In the genomic region with DNA sequence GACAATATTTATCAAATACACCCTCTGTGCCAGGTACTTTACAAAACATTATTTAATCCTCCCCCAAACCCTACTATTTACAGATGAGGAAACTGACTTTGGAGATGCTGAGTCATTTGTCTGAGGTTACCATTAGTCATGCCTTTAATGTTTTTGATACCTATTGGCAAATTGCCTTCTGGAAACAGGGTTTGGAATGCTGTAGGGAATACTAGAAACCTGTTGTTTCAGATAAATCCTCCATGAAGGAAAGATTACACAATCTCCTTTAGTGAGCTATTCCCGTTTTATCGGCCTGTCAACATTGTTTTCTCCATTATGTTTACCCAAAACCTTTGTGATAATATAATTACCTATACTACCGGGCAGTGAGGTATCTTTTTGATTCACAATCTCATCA, we compare ENCODE assay signal across 1 cellular context.
TF ChIP-seq lines count a peak whose summit lies in the region.

No MANE protein-coding gene starts in this region.

TF ChIP-seq in HEK293, 187 proteins besides CTCF, POLR2A, EP300 and RAD21 (continued from another document):
- TF ChIP-seq ZNF391 (tag by site-specific recombination; IDR thresholded peaks at IDR 0.05; ENCODE audit: borderline replicate concordance, low read depth) (no peak), ZNF16 (tag by site-specific recombination; IDR thresholded peaks at IDR 0.05; ENCODE audit: low read depth) (no peak), ZNF677 (tag by site-specific recombination; IDR thresholded peaks at IDR 0.05) (no peak), ZNF792 (tag by site-specific recombination; IDR thresholded peaks at IDR 0.05) (no peak), ZNF174 (tag by site-specific recombination; IDR thresholded peaks at IDR 0.05) (no peak), ZNF549 (tag by site-specific recombination; IDR thresholded peaks at IDR 0.05) (no peak), ZNF660 (tag by site-specific recombination; IDR thresholded peaks at IDR 0.05) (peak; percentile 72; the same call in 1 of the 2 replicates), ZNF561 (tag by site-specific recombination; IDR thresholded peaks at IDR 0.05; ENCODE audit: borderline replicate concordance) (no peak), BCL11A (tag by site-specific recombination; IDR thresholded peaks at IDR 0.05; ENCODE audit: low read depth) (no peak), ZXDB (tag by site-specific recombination; IDR thresholded peaks at IDR 0.05) (peak; percentile 63), IKZF3 (tag by site-specific recombination; IDR thresholded peaks at IDR 0.05) (0 out of 2 replicates have a peak, but pooled peaks have one; percentile 19), ZNF558 (tag by site-specific recombination; IDR thresholded peaks at IDR 0.05) (no peak), ZNF473 (tag by site-specific recombination; IDR thresholded peaks at IDR 0.05) (no peak), KLF1 (tag by site-specific recombination; IDR thresholded peaks at IDR 0.05) (no peak), ZNF514 (tag by site-specific recombination; IDR thresholded peaks at IDR 0.05) (no peak), ZNF629 (tag by site-specific recombination; IDR thresholded peaks at IDR 0.05) (peak; percentile 85), SCRT2 (tag by site-specific recombination; IDR thresholded peaks at IDR 0.05) (peak; percentile 90)
- TF ChIP-seq, protein P1, sequence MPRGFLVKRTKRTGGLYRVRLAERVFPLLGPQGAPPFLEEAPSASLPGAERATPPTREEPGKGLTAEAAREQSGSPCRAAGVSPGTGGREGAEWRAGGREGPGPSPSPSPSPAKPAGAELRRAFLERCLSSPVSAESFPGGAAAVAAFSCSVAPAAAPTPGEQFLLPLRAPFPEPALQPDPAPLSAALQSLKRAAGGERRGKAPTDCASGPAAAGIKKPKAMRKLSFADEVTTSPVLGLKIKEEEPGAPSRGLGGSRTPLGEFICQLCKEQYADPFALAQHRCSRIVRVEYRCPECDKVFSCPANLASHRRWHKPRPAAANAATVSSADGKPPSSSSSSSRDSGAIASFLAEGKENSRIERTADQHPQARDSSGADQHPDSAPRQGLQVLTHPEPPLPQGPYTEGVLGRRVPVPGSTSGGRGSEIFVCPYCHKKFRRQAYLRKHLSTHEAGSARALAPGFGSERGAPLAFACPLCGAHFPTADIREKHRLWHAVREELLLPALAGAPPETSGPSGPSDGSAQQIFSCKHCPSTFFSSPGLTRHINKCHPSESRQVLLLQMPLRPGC (tag by site-specific recombination; IDR thresholded peaks at IDR 0.05), result peak; percentile 72
- TF ChIP-seq, protein P2, sequence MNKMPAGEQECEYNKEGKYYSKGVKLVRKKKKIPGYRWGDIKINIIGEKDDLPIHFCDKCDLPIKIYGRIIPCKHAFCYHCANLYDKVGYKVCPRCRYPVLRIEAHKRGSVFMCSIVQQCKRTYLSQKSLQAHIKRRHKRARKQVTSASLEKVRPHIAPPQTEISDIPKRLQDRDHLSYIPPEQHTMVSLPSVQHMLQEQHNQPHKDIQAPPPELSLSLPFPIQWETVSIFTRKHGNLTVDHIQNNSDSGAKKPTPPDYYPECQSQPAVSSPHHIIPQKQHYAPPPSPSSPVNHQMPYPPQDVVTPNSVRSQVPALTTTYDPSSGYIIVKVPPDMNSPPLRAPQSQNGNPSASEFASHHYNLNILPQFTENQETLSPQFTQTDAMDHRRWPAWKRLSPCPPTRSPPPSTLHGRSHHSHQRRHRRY (tag by site-specific recombination; IDR thresholded peaks at IDR 0.05), result no peak
- TF ChIP-seq, protein P3, sequence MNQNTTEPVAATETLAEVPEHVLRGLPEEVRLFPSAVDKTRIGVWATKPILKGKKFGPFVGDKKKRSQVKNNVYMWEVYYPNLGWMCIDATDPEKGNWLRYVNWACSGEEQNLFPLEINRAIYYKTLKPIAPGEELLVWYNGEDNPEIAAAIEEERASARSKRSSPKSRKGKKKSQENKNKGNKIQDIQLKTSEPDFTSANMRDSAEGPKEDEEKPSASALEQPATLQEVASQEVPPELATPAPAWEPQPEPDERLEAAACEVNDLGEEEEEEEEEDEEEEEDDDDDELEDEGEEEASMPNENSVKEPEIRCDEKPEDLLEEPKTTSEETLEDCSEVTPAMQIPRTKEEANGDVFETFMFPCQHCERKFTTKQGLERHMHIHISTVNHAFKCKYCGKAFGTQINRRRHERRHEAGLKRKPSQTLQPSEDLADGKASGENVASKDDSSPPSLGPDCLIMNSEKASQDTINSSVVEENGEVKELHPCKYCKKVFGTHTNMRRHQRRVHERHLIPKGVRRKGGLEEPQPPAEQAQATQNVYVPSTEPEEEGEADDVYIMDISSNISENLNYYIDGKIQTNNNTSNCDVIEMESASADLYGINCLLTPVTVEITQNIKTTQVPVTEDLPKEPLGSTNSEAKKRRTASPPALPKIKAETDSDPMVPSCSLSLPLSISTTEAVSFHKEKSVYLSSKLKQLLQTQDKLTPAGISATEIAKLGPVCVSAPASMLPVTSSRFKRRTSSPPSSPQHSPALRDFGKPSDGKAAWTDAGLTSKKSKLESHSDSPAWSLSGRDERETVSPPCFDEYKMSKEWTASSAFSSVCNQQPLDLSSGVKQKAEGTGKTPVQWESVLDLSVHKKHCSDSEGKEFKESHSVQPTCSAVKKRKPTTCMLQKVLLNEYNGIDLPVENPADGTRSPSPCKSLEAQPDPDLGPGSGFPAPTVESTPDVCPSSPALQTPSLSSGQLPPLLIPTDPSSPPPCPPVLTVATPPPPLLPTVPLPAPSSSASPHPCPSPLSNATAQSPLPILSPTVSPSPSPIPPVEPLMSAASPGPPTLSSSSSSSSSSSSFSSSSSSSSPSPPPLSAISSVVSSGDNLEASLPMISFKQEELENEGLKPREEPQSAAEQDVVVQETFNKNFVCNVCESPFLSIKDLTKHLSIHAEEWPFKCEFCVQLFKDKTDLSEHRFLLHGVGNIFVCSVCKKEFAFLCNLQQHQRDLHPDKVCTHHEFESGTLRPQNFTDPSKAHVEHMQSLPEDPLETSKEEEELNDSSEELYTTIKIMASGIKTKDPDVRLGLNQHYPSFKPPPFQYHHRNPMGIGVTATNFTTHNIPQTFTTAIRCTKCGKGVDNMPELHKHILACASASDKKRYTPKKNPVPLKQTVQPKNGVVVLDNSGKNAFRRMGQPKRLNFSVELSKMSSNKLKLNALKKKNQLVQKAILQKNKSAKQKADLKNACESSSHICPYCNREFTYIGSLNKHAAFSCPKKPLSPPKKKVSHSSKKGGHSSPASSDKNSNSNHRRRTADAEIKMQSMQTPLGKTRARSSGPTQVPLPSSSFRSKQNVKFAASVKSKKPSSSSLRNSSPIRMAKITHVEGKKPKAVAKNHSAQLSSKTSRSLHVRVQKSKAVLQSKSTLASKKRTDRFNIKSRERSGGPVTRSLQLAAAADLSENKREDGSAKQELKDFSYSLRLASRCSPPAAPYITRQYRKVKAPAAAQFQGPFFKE (tag by site-specific recombination; IDR thresholded peaks at IDR 0.05; ENCODE audit: borderline replicate concordance), result no peak
